14 cellular contexts compared by ENCODE assay signal in genomic region chr5:93299596-93300308, GRCh38.
DNase-seq lines count a peak whose midpoint lies in the region; ATAC-seq and TF ChIP-seq lines count a peak whose summit lies in the region.
"Had no signal": no experiment of that assay in that cellular context is flagged by ENCODE, and none has a peak within 500 bp of the region (broad histone marks: within the 10 kb centered on the region; RNA-seq: fewer than 3 reads in every experiment).

No MANE protein-coding gene starts in this region.

- intact Hi-C loops in HCT116 (cut with micrococcal nuclease) = loop anchor here (5.0 kb wide), 1 partner anchor 53 kb away; no protein-coding TSS in a partner anchor
- intact Hi-C loops in prostate gland (cut with DNase I) = no loop called here

- H3K9me2 ChIP-seq in HCT116 (ENCODE audit: insufficient read depth) = no peaks in the 10 kb centered on the region

- H3K36me3 ChIP-seq in HCT116 (ENCODE audit: control insufficient read depth in 1 of 2, insufficient read depth in 2 of 2, low read length in 2 of 2) = no peaks in the 10 kb centered on the region
- H3K36me3 ChIP-seq in prostate gland = no peaks in the 10 kb centered on the region
- H3K36me3 ChIP-seq: pancreas, upper lobe of left lung had no signal

- H3K27ac ChIP-seq in HCT116 (ENCODE audit: low read depth, low read length) (peak overlapping the region; percentile 70), prostate gland (no peak overlapping the region)
- H3K27ac ChIP-seq: foreskin keratinocyte, HL-60, pancreas, upper lobe of left lung had no signal

- no peak overlapping the region for H3K4me2 ChIP-seq in HCT116 (ENCODE audit: low read length)

- no peak for TF ChIP-seq RAD21 in HCT116 (IDR thresholded peaks at IDR 0.05; ENCODE audit: low read depth)

- TF ChIP-seq CTCF in HCT116 (IDR thresholded peaks at IDR 0.05 in 2 of 3, conservative IDR thresholded peaks at IDR 0.05 in 1 of 3; ENCODE audit: borderline replicate concordance in 1 of 3, insufficient read depth in 1 of 3, low read depth in 2 of 3, low read length in 2 of 3) (no peak), prostate gland (IDR thresholded peaks at IDR 0.05) (no peak)

- no peak overlapping the region for H2AFZ ChIP-seq in HCT116 (ENCODE audit: low read depth, low read length, poor library complexity, severe bottlenecking)

- H3K27me3 ChIP-seq in HCT116 (ENCODE audit: insufficient read depth, low read length) (no peaks in the 10 kb centered on the region), prostate gland (replicated peaks; ENCODE audit: insufficient read depth) (no peaks in the 10 kb centered on the region)
- H3K27me3 ChIP-seq: foreskin keratinocyte, pancreas, upper lobe of left lung had no signal

- H3K4me3 ChIP-seq in HCT116 (replicated peaks in 1 of 2; ENCODE audit: low read depth in 1 of 2, low read length in 2 of 2) (no peak overlapping the region), prostate gland (no peak overlapping the region)
- H3K4me3 ChIP-seq: pancreas, upper lobe of left lung had no signal

- WGBS in prostate gland = 76% methylated on average over 7 of the region's 7 CpGs

- no peaks in the 10 kb centered on the region for H4K20me1 ChIP-seq in HCT116 (ENCODE audit: insufficient read depth)

- ATAC-seq in HCT116 = no peak
- no peak for ATAC-seq in HG03135 (IDR thresholded peaks at IDR 0.05; ENCODE audit: unreplicated experiment)
- ATAC-seq: foreskin keratinocyte, pancreas had no signal

- RAD21 ChIA-PET in HCT116 (lab: Charles Lee; ENCODE audit: low non-redundant PET in 1 of 2, low total read pairs in 2 of 2, uncharacterized antibody in 2 of 2, unreplicated experiment in 2 of 2) = no interaction called here

- H3K4me1 ChIP-seq in HCT116 (ENCODE audit: control insufficient read depth in 1 of 2, insufficient read depth in 2 of 2, low read length in 2 of 2) (peaks cover 0 to 26% of the 10 kb centered on the region in 2 experiments; a peak in 1 of 4 replicates), prostate gland (replicated peaks) (no peaks in the 10 kb centered on the region)
- H3K4me1 ChIP-seq: upper lobe of left lung had no signal

- CTCF ChIA-PET in HCT116 (lab: Charles Lee) = no interaction called here

- no peak overlapping the region for H3K9ac ChIP-seq in HCT116 (ENCODE audit: low read length)

- H3K9me3 ChIP-seq in HCT116 (ENCODE audit: control insufficient read depth in 1 of 2, insufficient read depth in 1 of 2, low read depth in 1 of 2, low read length in 2 of 2) (no peaks in the 10 kb centered on the region), prostate gland (no peaks in the 10 kb centered on the region)
- H3K9me3 ChIP-seq: pancreas, upper lobe of left lung had no signal

- TF ChIP-seq POLR2A in HCT116 (IDR thresholded peaks at IDR 0.05; ENCODE audit: borderline replicate concordance, extremely low read depth, insufficient read depth, insufficient read length) = no peak
- TF ChIP-seq POLR2A in prostate gland (IDR thresholded peaks at IDR 0.05) = no peak

- H3K79me2 ChIP-seq in HCT116 (ENCODE audit: insufficient read depth, low read length) = no peaks in the 10 kb centered on the region

- BruUV-seq in HCT116 (replicated peaks; lab: Mats Ljungman, UMichigan) = no TSS peak

- POLR2A ChIA-PET in HCT116 (lab: Charles Lee) = interaction anchor here (1.1 kb wide), 1 partner anchor 60 kb away, joined by 3 read pairs; no protein-coding TSS in a partner anchor

- DNase-seq in HCT116 (ENCODE audit: low read depth, low spot score) (no peak), NCI-H524 treated with DMSO at 0.1 percent for 48 hours (lab: John Stamatoyannopoulos, UW) (peak; percentile 2), hippocampal formation (lab: John Stamatoyannopoulos, UW) (peak; percentile 8 to 57), pons (ENCODE audit: low spot score) (peak; percentile 12), T-helper 9 cell (no peak), prostate gland (ENCODE audit: low spot score) (no peak), OCI-M1 (lab: John Stamatoyannopoulos, UW) (no peak)
- DNase-seq: activated B cell treated with CpG ODN at 0.5 μM for 24 hours, foreskin keratinocyte, NCI-H526, pancreas, upper lobe of left lung had no signal

TF ChIP-seq in HCT116, 20 proteins besides CTCF, POLR2A, EP300 and RAD21:
- TF ChIP-seq EZH2phosphoT487 (IDR thresholded peaks at IDR 0.05; ENCODE audit: borderline replicate concordance) (no peak), ZNF274 (IDR thresholded peaks at IDR 0.05; ENCODE audit: low read depth, low read length) (no peak), SIN3A (IDR thresholded peaks at IDR 0.05; ENCODE audit: low read depth) (no peak), EGR1 (IDR thresholded peaks at IDR 0.05; ENCODE audit: low read depth) (no peak), ZFX (IDR thresholded peaks at IDR 0.05) (no peak), EZH2 (IDR thresholded peaks at IDR 0.05) (no peak), FOSL1 (IDR thresholded peaks at IDR 0.05; ENCODE audit: low read depth) (no peak), CBX3 (IDR thresholded peaks at IDR 0.05; ENCODE audit: low read depth) (no peak), POLR2AphosphoS5 (IDR thresholded peaks at IDR 0.05; ENCODE audit: low read depth, low read length) (no peak), ZBTB33 (IDR thresholded peaks at IDR 0.05; ENCODE audit: extremely low read depth, insufficient replicate concordance, low read length) (no peak), TCF7L2 (IDR thresholded peaks at IDR 0.05; ENCODE audit: borderline replicate concordance, extremely low read depth, insufficient read depth, insufficient read length) (no peak), MAX (IDR thresholded peaks at IDR 0.05) (no peak), SRF (IDR thresholded peaks at IDR 0.05; ENCODE audit: low read depth) (no peak), YY1 (IDR thresholded peaks at IDR 0.05; ENCODE audit: extremely low read depth, insufficient replicate concordance, low read depth, low read length) (no peak), ATF3 (IDR thresholded peaks at IDR 0.05) (no peak), REST (IDR thresholded peaks at IDR 0.05; ENCODE audit: low read depth) (no peak)

Comparison
In these comparisons a context has a peak if more than half of its experiments do, and no peak if none do; other contexts are left out.
1. DNase-seq: peak in NCI-H524 treated with DMSO at 0.1 percent for 48 hours (single experiment), hippocampal formation (2 of 2) and pons (single experiment); none in HCT116 (single experiment), T-helper 9 cell (single experiment), prostate gland (single experiment) and OCI-M1 (single experiment).